8 cellular contexts compared by ENCODE assay signal in the genomic region with DNA sequence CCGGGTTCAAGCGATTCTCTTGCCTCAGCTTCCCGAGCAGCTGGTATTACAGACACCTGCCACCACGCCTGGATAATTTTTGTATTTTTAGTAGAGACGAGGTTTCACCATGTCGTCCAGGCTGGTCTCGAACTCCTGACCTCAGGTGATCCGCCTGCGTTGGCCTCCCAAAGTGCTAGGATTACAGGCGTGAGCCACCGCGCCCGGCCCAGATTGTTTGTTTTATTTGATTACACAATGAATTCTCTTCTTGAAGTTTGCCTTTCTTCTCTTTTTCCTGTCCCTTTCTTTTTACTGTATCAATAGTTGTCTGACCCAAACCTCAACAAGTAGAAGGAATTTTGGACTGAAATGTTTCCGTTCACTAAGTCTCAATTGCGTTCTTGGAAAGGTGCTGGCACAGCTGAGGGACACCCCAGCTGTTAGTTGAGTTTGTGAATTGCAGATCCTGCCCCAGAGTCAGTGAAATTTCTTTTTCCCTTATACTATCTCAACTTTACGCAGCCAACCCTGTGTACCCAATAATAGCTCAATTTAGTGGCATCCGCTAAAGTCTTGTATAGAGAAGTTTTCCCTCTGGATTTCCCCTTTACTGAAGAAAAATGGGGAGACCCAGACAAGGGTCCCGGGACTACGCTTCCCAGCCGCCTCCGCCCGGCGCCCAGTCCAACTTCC. TPM values are rescaled to one million over a fixed set of nuclear protein-coding genes. Genes with fewer than 3 reads are reported as not detected.
DNase-seq lines count a peak whose midpoint lies in the region; ATAC-seq, FAIRE-seq and TF ChIP-seq lines count a peak whose summit lies in the region.

No MANE protein-coding gene starts in this region.

- H2AFZ ChIP-seq in PC-9: peak overlapping the region; percentile 83
- peak overlapping the region; percentile 92 for H2AFZ ChIP-seq in endothelial cell of umbilical vein (ENCODE audit: low read depth, low read length)

- no peaks in the 10 kb centered on the region for H3K27me3 ChIP-seq in PC-9 (ENCODE audit: insufficient read depth, low read depth)
- no peaks in the 10 kb centered on the region for H3K27me3 ChIP-seq in endothelial cell of umbilical vein (ENCODE audit: control insufficient read depth in 2 of 2, insufficient read depth in 2 of 2, low read length in 2 of 2)
- H3K27me3 ChIP-seq in rectal smooth muscle tissue (ENCODE audit: control insufficient read depth, insufficient read depth, low read length): no peaks in the 10 kb centered on the region

- BruUV-seq in PC-9 (replicated peaks; lab: Mats Ljungman, UMichigan) (no TSS peak), endothelial cell of umbilical vein (replicated peaks; lab: Mats Ljungman, UMichigan) (no TSS peak)

- H3K4me1 ChIP-seq in PC-9 (replicated peaks; ENCODE audit: insufficient read depth): peaks cover 43% of the 10 kb centered on the region
- peaks cover 11% of the 10 kb centered on the region for H3K4me1 ChIP-seq in endothelial cell of umbilical vein (ENCODE audit: control insufficient read depth, extremely low read depth, insufficient read depth, low read length)
- H3K4me1 ChIP-seq in rectal smooth muscle tissue (ENCODE audit: control insufficient read depth, insufficient read depth, low read length): no peaks in the 10 kb centered on the region

- H3K4me3 ChIP-seq in PC-9 (peak overlapping the region; percentile 52; the same call in 1 of the 2 replicates), endothelial cell of umbilical vein (replicated peaks in 1 of 3; ENCODE audit: insufficient read depth in 1 of 3, low read depth in 1 of 3, low read length in 3 of 3) (peak overlapping the region in 1 of 3 experiments; percentile 59), rectal smooth muscle tissue (ENCODE audit: low read length) (peak overlapping the region; percentile 1)

- CTCF ChIA-PET in PC-9 (lab: Charles Lee): interaction anchor here (1.4 kb wide), 1 partner anchor 628 kb away, joined by 4 read pairs; no protein-coding TSS in a partner anchor
- CTCF ChIA-PET in endothelial cell of umbilical vein (lab: Charles Lee): interaction anchor here (1.1 to 1.9 kb wide), 3 partner anchors 82 to 617 kb away, joined by 3 to 5 read pairs (median 5); no protein-coding TSS in a partner anchor

- H3K9me3 ChIP-seq in PC-9 (ENCODE audit: insufficient read depth, low read depth) (no peaks in the 10 kb centered on the region), endothelial cell of umbilical vein (replicated peaks; ENCODE audit: control insufficient read depth, insufficient read depth, low read length) (no peaks in the 10 kb centered on the region)

- intact Hi-C loops in PC-9 (cut with micrococcal nuclease; ENCODE audit: unreplicated experiment): loop anchor here (5.0 to 10.0 kb wide), 2 partner anchors 415 to 1023 kb away; a partner anchor contains a TSS
- intact Hi-C loops in endothelial cell of umbilical vein (cut with micrococcal nuclease): loop anchor here (1.0 kb wide), 5 partner anchors 19 to 483 kb away; no protein-coding TSS in a partner anchor

- H3F3A ChIP-seq in PC-9 (ENCODE audit: insufficient read depth, low read depth): peaks cover 4% of the 10 kb centered on the region; the same call in 1 of the 2 replicates

- ATAC-seq in GM18502 (IDR thresholded peaks at IDR 0.05; ENCODE audit: poor library complexity, unreplicated experiment) (peak; percentile 0), HG02840 (IDR thresholded peaks at IDR 0.05; ENCODE audit: low FRiP score, unreplicated experiment) (no peak), GM18861 (IDR thresholded peaks at IDR 0.05; ENCODE audit: unreplicated experiment) (no peak)

- no peak for TF ChIP-seq POLR2A in endothelial cell of umbilical vein (IDR thresholded peaks at IDR 0.05; ENCODE audit: low read depth, low read length)

- no peak for FAIRE-seq in endothelial cell of umbilical vein (lab: Jason Lieb, UNC)

- H3K9ac ChIP-seq in endothelial cell of umbilical vein (replicated peaks; ENCODE audit: extremely low read depth, insufficient read depth, low read length) (peak overlapping the region; percentile 41), rectal smooth muscle tissue (ENCODE audit: low read length) (no peak overlapping the region)

- no peaks in the 10 kb centered on the region for H3K9me2 ChIP-seq in PC-9 (ENCODE audit: insufficient read depth)

- TF ChIP-seq CTCF in PC-9 (conservative IDR thresholded peaks at IDR 0.05) (no peak), endothelial cell of umbilical vein (IDR thresholded peaks at IDR 0.05; ENCODE audit: extremely low read depth in 1 of 2, insufficient read depth in 1 of 2, low read depth in 1 of 2, low read length in 2 of 2) (no peak)

- H3K4me2 ChIP-seq in PC-9 (peak overlapping the region; percentile 79), endothelial cell of umbilical vein (ENCODE audit: insufficient read depth, low read length) (peak overlapping the region; percentile 69)

- H3K36me3 ChIP-seq in PC-9 (ENCODE audit: low read depth) (no peaks in the 10 kb centered on the region), endothelial cell of umbilical vein (ENCODE audit: control insufficient read depth in 2 of 2, extremely low read depth in 1 of 2, insufficient read depth in 2 of 2, low read length in 2 of 2) (no peaks in the 10 kb centered on the region), rectal smooth muscle tissue (ENCODE audit: control insufficient read depth, insufficient read depth, low read length) (no peaks in the 10 kb centered on the region)

- DNase-seq in PC-9 (peak in 1 of 2 experiments; percentile 45), endothelial cell of umbilical vein (ENCODE audit: low read depth, low spot score) (no peak), AG08395 (ENCODE audit: low spot score) (no peak), activated gamma-delta T cell (lab: John Stamatoyannopoulos, UW) (no peak)

- no peaks in the 10 kb centered on the region for H4K20me1 ChIP-seq in PC-9 (ENCODE audit: insufficient read depth)
- no peaks in the 10 kb centered on the region for H4K20me1 ChIP-seq in endothelial cell of umbilical vein (replicated peaks; ENCODE audit: control insufficient read depth, extremely low read depth, insufficient read depth, low read length)

- dilution Hi-C loops in endothelial cell of umbilical vein (cut with MboI; ENCODE audit: extremely low pct_ligation_motif_present, low sequenced_read_pairs): no loop called here

- no peaks in the 10 kb centered on the region for H3K9me1 ChIP-seq in endothelial cell of umbilical vein (replicated peaks; ENCODE audit: control insufficient read depth, extremely low read depth, insufficient read depth, low read length)

- peaks cover 39% of the 10 kb centered on the region for H3K79me2 ChIP-seq in PC-9 (ENCODE audit: low read depth)
- H3K79me2 ChIP-seq in endothelial cell of umbilical vein (ENCODE audit: control insufficient read depth, insufficient read depth, low read length): no peaks in the 10 kb centered on the region

- POLR2A ChIA-PET in PC-9 (lab: Charles Lee; ENCODE audit: unreplicated experiment) (interaction anchor here (0.6 to 1.0 kb wide), 4 partner anchors 126 to 832 kb away, joined by 3 to 7 read pairs (median 4); a partner anchor contains a TSS), endothelial cell of umbilical vein (lab: Charles Lee) (interaction anchor here (0.6 kb wide), 1 partner anchor 21 kb away, joined by 3 read pairs; no protein-coding TSS in a partner anchor)

- no peak overlapping the region for H3K27ac ChIP-seq in PC-9
- H3K27ac ChIP-seq in endothelial cell of umbilical vein (ENCODE audit: insufficient read depth, low read depth, low read length): no peak overlapping the region
- no peak overlapping the region for H3K27ac ChIP-seq in rectal smooth muscle tissue (ENCODE audit: low read depth, low read length)

TF ChIP-seq in endothelial cell of umbilical vein, 7 proteins besides CTCF, POLR2A, EP300 and RAD21:
- TF ChIP-seq MYC (IDR thresholded peaks at IDR 0.05; ENCODE audit: low read depth, low read length): no peak
- TF ChIP-seq, protein P1, sequence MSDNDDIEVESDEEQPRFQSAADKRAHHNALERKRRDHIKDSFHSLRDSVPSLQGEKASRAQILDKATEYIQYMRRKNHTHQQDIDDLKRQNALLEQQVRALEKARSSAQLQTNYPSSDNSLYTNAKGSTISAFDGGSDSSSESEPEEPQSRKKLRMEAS (IDR thresholded peaks at IDR 0.05; ENCODE audit: insufficient read depth, insufficient read length): no peak
- no peak for TF ChIP-seq POLR2AphosphoS5 (IDR thresholded peaks at IDR 0.05; ENCODE audit: insufficient read depth, low read depth, low read length)
- TF ChIP-seq JUN (IDR thresholded peaks at IDR 0.05; ENCODE audit: borderline replicate concordance, insufficient read depth, insufficient read length, low read depth): no peak

RNA-seq across cellular contexts. Expression of a gene that starts 0.6 kb away (rescaled TPM):
- total RNA-seq in PC-9 (2021) (17.4 and 22.9 TPM in 2 replicates), endothelial cell of umbilical vein (10.1 and 13.2 TPM in 2 replicates)
- 2.3 and 2.4 TPM in 2 replicates for polyA plus RNA-seq in endothelial cell of umbilical vein
- polyA plus RNA-seq in endothelial cell of umbilical vein (2011; cell fraction: cytosol; rRNA removed): 2.7 and 2.9 TPM in 2 replicates
- 5.1 and 5.7 TPM in 2 replicates for polyA plus RNA-seq in endothelial cell of umbilical vein (2011; cell fraction: nucleus; rRNA removed)
- polyA plus RNA-seq in endothelial cell of umbilical vein (2012): 7.4 and 8.0 TPM in 2 replicates
- 13.0 and 13.9 TPM in 2 replicates for polyA minus RNA-seq in endothelial cell of umbilical vein
- polyA minus RNA-seq in endothelial cell of umbilical vein (2011; cell fraction: cytosol; rRNA and poly(A)+ RNA removed): 1.1 TPM
- polyA minus RNA-seq in endothelial cell of umbilical vein (2011; cell fraction: nucleus; rRNA and poly(A)+ RNA removed): 11.3 and 14.3 TPM in 2 replicates
